ENCODE assay signal across 1 cellular context in genomic region chr3:40379674-40380306, GRCh38.
TF ChIP-seq lines count a peak whose summit lies in the region.

No MANE protein-coding gene starts in this region.

TF ChIP-seq in K562, 482 proteins besides CTCF, POLR2A, EP300 and RAD21 (continues in another document):
- no peak for TF ChIP-seq ZBTB8A (IDR thresholded peaks at IDR 0.05; ENCODE audit: partially characterized antibody)
- TF ChIP-seq HDAC8 (tag; IDR thresholded peaks at IDR 0.05) = no peak
- TF ChIP-seq NR0B1 (IDR thresholded peaks at IDR 0.05; ENCODE audit: partially characterized antibody) = no peak
- peak; percentile 40; the same call in 1 of the 2 replicates for TF ChIP-seq SMARCA5 (IDR thresholded peaks at IDR 0.05)
- no peak for TF ChIP-seq ZNF174 (CRISPR knock-in tag; IDR thresholded peaks at IDR 0.05)
- peak; percentile 82 for TF ChIP-seq DMBX1 (CRISPR knock-in tag; IDR thresholded peaks at IDR 0.05; ENCODE audit: borderline replicate concordance)
- TF ChIP-seq TAF15 (IDR thresholded peaks at IDR 0.05; ENCODE audit: low read depth, low read length) = no peak
- no peak for TF ChIP-seq SAFB2 (IDR thresholded peaks at IDR 0.05; ENCODE audit: borderline replicate concordance, low read depth, low read length, severe bottlenecking)
- TF ChIP-seq GATAD2A (IDR thresholded peaks at IDR 0.05) = no peak
- TF ChIP-seq ZNF232 (CRISPR knock-in tag; IDR thresholded peaks at IDR 0.05) = no peak
- no peak for TF ChIP-seq ZFPM2 (CRISPR knock-in tag; IDR thresholded peaks at IDR 0.05)
- peak; percentile 71 for TF ChIP-seq ARID1B (IDR thresholded peaks at IDR 0.05)
- TF ChIP-seq EGR1 (conservative IDR thresholded peaks at IDR 0.05) = no peak
- TF ChIP-seq JUND (IDR thresholded peaks at IDR 0.05; ENCODE audit: borderline replicate concordance, low read depth, low read length) = peak; percentile 94
- peak; percentile 83; the same call in 2 of the 3 replicates for TF ChIP-seq JUND (tag; IDR thresholded peaks at IDR 0.05; ENCODE audit: borderline replicate concordance, low read depth, low read length)
- TF ChIP-seq MLX (CRISPR knock-in tag; conservative IDR thresholded peaks at IDR 0.05) = no peak
- no peak for TF ChIP-seq E2F6 (IDR thresholded peaks at IDR 0.05; ENCODE audit: borderline replicate concordance in 1 of 2, extremely low read depth in 1 of 2, insufficient read depth in 1 of 2, insufficient read length in 1 of 2, low read depth in 1 of 2, low read length in 1 of 2, poor library complexity in 1 of 2, severe bottlenecking in 1 of 2)
- TF ChIP-seq BRCA1 (IDR thresholded peaks at IDR 0.05) = no peak
- TF ChIP-seq BRCA1 (CRISPR knock-in tag; IDR thresholded peaks at IDR 0.05) = no peak
- TF ChIP-seq PHB (CRISPR knock-in tag; IDR thresholded peaks at IDR 0.05) = no peak
- TF ChIP-seq ZNF764 (CRISPR knock-in tag; IDR thresholded peaks at IDR 0.05; ENCODE audit: low read depth) = no peak
- no peak for TF ChIP-seq ZNF407 (IDR thresholded peaks at IDR 0.05; ENCODE audit: low read depth)
- no peak for TF ChIP-seq KLF16 (IDR thresholded peaks at IDR 0.05)
- no peak for TF ChIP-seq BRD4 (IDR thresholded peaks at IDR 0.05)
- no peak for TF ChIP-seq SIN3B (IDR thresholded peaks at IDR 0.05; ENCODE audit: low read depth)
- TF ChIP-seq ZNF133 (CRISPR knock-in tag; IDR thresholded peaks at IDR 0.05) = no peak
- TF ChIP-seq ATF6 (CRISPR knock-in tag; IDR thresholded peaks at IDR 0.05) = no peak
- TF ChIP-seq HCFC1 (IDR thresholded peaks at IDR 0.05; ENCODE audit: low read depth, low read length) = no peak
- TF ChIP-seq ZNF586 (CRISPR knock-in tag; conservative IDR thresholded peaks at IDR 0.05) = no peak
- no peak for TF ChIP-seq KDM4B (IDR thresholded peaks at IDR 0.05; ENCODE audit: borderline replicate concordance in 2 of 2, low read depth in 1 of 2)
- no peak for TF ChIP-seq ETV6 (IDR thresholded peaks at IDR 0.05; ENCODE audit: borderline replicate concordance in 1 of 2, low read depth in 2 of 2, low read length in 1 of 2)
- no peak for TF ChIP-seq ETV6 (CRISPR knock-in tag; IDR thresholded peaks at IDR 0.05; ENCODE audit: borderline replicate concordance)
- TF ChIP-seq PCBP2 (IDR thresholded peaks at IDR 0.05; ENCODE audit: low read depth, low read length, poor library complexity, severe bottlenecking) = no peak
- TF ChIP-seq SRSF9 (IDR thresholded peaks at IDR 0.05; ENCODE audit: borderline replicate concordance, low read depth, low read length) = no peak
- TF ChIP-seq ZNF699 (CRISPR knock-in tag; IDR thresholded peaks at IDR 0.05; ENCODE audit: insufficient replicate concordance) = no peak
- TF ChIP-seq CXXC5 (CRISPR knock-in tag; IDR thresholded peaks at IDR 0.05) = no peak
- no peak for TF ChIP-seq SIN3A (IDR thresholded peaks at IDR 0.05; ENCODE audit: borderline replicate concordance in 2 of 2, control insufficient read depth in 1 of 2, low read depth in 2 of 2, low read length in 2 of 2)
- no peak for TF ChIP-seq HDAC2 (IDR thresholded peaks at IDR 0.05)
- peak; percentile 51; the same call in 1 of the 2 replicates for TF ChIP-seq SMARCA4 (IDR thresholded peaks at IDR 0.05)
- TF ChIP-seq ZNF3 (CRISPR knock-in tag; IDR thresholded peaks at IDR 0.05) = no peak; the same call in 1 of the 2 replicates
- TF ChIP-seq MCM2 (IDR thresholded peaks at IDR 0.05; ENCODE audit: low read depth) = no peak
- TF ChIP-seq RAD51 (IDR thresholded peaks at IDR 0.05; ENCODE audit: borderline replicate concordance, low read depth) = no peak
- no peak for TF ChIP-seq IRF2 (CRISPR knock-in tag; IDR thresholded peaks at IDR 0.05)
- TF ChIP-seq CBX5 (IDR thresholded peaks at IDR 0.05; ENCODE audit: borderline replicate concordance, low read depth) = no peak
- no peak for TF ChIP-seq ZNF311 (CRISPR knock-in tag; IDR thresholded peaks at IDR 0.05)
- TF ChIP-seq E4F1 (CRISPR knock-in tag; IDR thresholded peaks at IDR 0.05; ENCODE audit: borderline replicate concordance) = no peak
- 0 out of 2 replicates have a peak, but pooled peaks have one; percentile 39 for TF ChIP-seq ZBTB2 (IDR thresholded peaks at IDR 0.05)
- TF ChIP-seq NKRF (IDR thresholded peaks at IDR 0.05; ENCODE audit: borderline replicate concordance) = no peak
- TF ChIP-seq ZNF76 (CRISPR knock-in tag; IDR thresholded peaks at IDR 0.05; ENCODE audit: borderline replicate concordance) = no peak
- TF ChIP-seq ZKSCAN1 (IDR thresholded peaks at IDR 0.05; ENCODE audit: low read depth, low read length) = no peak
- no peak for TF ChIP-seq ZEB2 (IDR thresholded peaks at IDR 0.05)
- TF ChIP-seq MBD2 (IDR thresholded peaks at IDR 0.05; ENCODE audit: borderline replicate concordance, low read depth) = no peak
- TF ChIP-seq POLR2H (tag; IDR thresholded peaks at IDR 0.05; ENCODE audit: low read depth) = no peak; the same call in 1 of the 2 replicates
